ENCODE assay signal across 22 cellular contexts in genomic region chr16:1865902-1866690, GRCh38. TPM values are rescaled to one million over a fixed set of nuclear protein-coding genes. Genes with fewer than 3 reads are reported as not detected.
"Had no signal": no experiment of that assay in that cellular context is flagged by ENCODE, and none has a peak within 500 bp of the region (broad histone marks: within the 10 kb centered on the region; RNA-seq: fewer than 3 reads in every experiment).

No MANE protein-coding gene starts in this region.

- H3K79me2 ChIP-seq: parathyroid adenoma had no signal

- H3K9me3 ChIP-seq: gastroesophageal sphincter, heart left ventricle, tibial nerve had no signal

- H2AFZ ChIP-seq: parathyroid adenoma had no signal

- DNase-seq: activated CD4-positive, alpha-beta memory T cell treated with anti-CD3 and anti-CD28 coated beads for 36 hours; activated CD4-positive, alpha-beta T cell treated with anti-CD3 and anti-CD28 coated beads for 48 hours; activated effector memory CD4-positive, alpha-beta T cell treated with anti-CD3 and anti-CD28 coated beads, Interleukin-2, amount 50 U/mL, for 16 hours; activated naive CD4-positive, alpha-beta T cell treated with anti-CD3 and anti-CD28 coated beads, Interleukin-2, amount 10 ng/mL, durations not matched to agents 7 days and 5 days; activated T-cell treated with anti-CD3 and anti-CD28 coated beads for 4 hours; amygdala; cerebellar nuclear complex; heart left ventricle; nephron progenitor cell; right cardiac atrium; stimulated activated CD4-positive, alpha-beta T cell treated with anti-CD3 and anti-CD28 coated beads, Interleukin-12 subunit alpha, Interleukin-12 subunit beta, amount 100 ng/mL, for 4 hours; stimulated activated CD4-positive, alpha-beta T cell treated with anti-CD3 and anti-CD28 coated beads, Interleukin-4, amount 100 ng/mL, for 4 hours; stimulated activated naive CD8-positive, alpha-beta T cell treated with anti-CD3 and anti-CD28 coated beads, Interleukin-15, amount 100 ng/mL, for 72 hours had no signal

- H3K4me3 ChIP-seq: gastroesophageal sphincter, heart left ventricle, tibial nerve had no signal

- H3K27ac ChIP-seq: epithelial cell of prostate, gastroesophageal sphincter, heart left ventricle, parathyroid adenoma, tibial nerve had no signal

- H3K36me3 ChIP-seq: gastroesophageal sphincter, heart left ventricle, tibial nerve had no signal

- ATAC-seq: gastroesophageal sphincter; heart left ventricle; right cardiac atrium; stimulated activated naive CD8-positive, alpha-beta T cell treated with anti-CD3 and anti-CD28 coated beads, Interleukin-15, amount 100 ng/mL, for 72 hours had no signal

- H3K9ac ChIP-seq: parathyroid adenoma had no signal

- H3K4me1 ChIP-seq: gastroesophageal sphincter, heart left ventricle, parathyroid adenoma, tibial nerve had no signal

RNA-seq across cellular contexts. Expression of gene MEIOB, which starts 5.9 kb away (rescaled TPM):
- total RNA-seq: activated CD4-positive, alpha-beta memory T cell treated with anti-CD3 and anti-CD28 coated beads for 36 hours; gastroesophageal sphincter; heart left ventricle; mononuclear cell; myocyte; right cardiac atrium; tibial nerve; urinary bladder had no signal
- polyA plus RNA-seq: heart left ventricle, right cardiac atrium, urinary bladder had no signal

RNA-seq across cellular contexts. Expression of gene HS3ST6, which starts 52.1 kb away (rescaled TPM):
- total RNA-seq: activated CD4-positive, alpha-beta memory T cell treated with anti-CD3 and anti-CD28 coated beads for 36 hours; gastroesophageal sphincter; heart left ventricle; mononuclear cell; myocyte; pulmonary artery endothelial cell; right cardiac atrium; skeletal muscle tissue; tibial nerve had no signal
- polyA plus RNA-seq: heart left ventricle, right cardiac atrium had no signal
